Comparison of ENCODE assay signal across 1 cellular context in the genomic region with DNA sequence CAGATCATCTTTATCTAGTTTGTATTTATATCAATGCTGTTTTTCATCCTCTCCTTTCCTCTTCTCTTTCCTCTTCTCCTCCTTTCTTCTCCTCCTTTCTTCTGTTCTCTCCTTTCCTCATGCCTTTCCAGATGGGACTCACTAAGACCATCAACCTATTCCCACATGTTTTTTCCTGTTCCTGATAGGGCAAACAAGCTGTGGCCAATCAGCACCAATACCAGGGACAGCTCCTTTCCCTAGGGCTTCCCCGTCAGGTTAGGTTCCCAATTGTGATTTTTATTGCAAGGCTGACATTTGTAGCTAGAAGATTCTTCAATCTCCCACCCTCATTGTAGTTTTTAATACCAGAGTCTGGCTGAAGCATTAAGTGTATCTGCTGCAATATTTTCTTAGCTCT.
TF ChIP-seq lines count a peak whose summit lies in the region.

No MANE protein-coding gene starts in this region.

TF ChIP-seq in PFSK-1, 5 proteins besides CTCF, POLR2A, EP300 and RAD21 (continued from another document):
- TF ChIP-seq SIN3A (IDR thresholded peaks at IDR 0.05; ENCODE audit: borderline replicate concordance, insufficient read depth, low read length) (no peak), TAF1 (IDR thresholded peaks at IDR 0.05; ENCODE audit: borderline replicate concordance, insufficient read depth, low read length) (no peak)
TF ChIP-seq in PFSK-1: peak in this region for 1.
